6 cellular contexts compared by ENCODE assay signal in genomic region chr19:17158584-17158983, GRCh38.
"Had no signal": no experiment of that assay in that cellular context is flagged by ENCODE, and none has a peak within 500 bp of the region (broad histone marks: within the 10 kb centered on the region; RNA-seq: fewer than 3 reads in every experiment).

No MANE protein-coding gene starts in this region.

- DNase-seq: GM23248, GOT3, H7, HCEC 1CT, IMR-90 had no signal

- H3K27ac ChIP-seq: GM23248 had no signal

- ATAC-seq: K562 had no signal

- H3K4me3 ChIP-seq: GM23248, K562 had no signal

- H2AFZ ChIP-seq: GM23248 had no signal

- H3K9ac ChIP-seq: GM23248 had no signal
